In genomic region chr4:118276551-118276950, GRCh38 we compare ENCODE assay signal across 20 cellular contexts.
"Had no signal": no experiment of that assay in that cellular context is flagged by ENCODE, and none has a peak within 500 bp of the region (broad histone marks: within the 10 kb centered on the region; RNA-seq: fewer than 3 reads in every experiment).

No MANE protein-coding gene starts in this region.

- H3K9me3 ChIP-seq: gastrocnemius medialis, psoas muscle, sigmoid colon had no signal

- H3K27me3 Mint-ChIP-seq: naive B cell, T-cell had no signal

- FAIRE-seq: kidney had no signal

- ATAC-seq: activated CD8-positive, alpha-beta T cell treated with anti-CD3 and anti-CD28 coated beads, Interleukin-2, amount 10 ng/mL, durations not matched to agents 7 days and 5 days; gastrocnemius medialis; psoas muscle; T-cell had no signal

- H3K36me3 ChIP-seq: sigmoid colon had no signal

- DNase-seq: activated CD4-positive, alpha-beta T cell treated with anti-CD3 and anti-CD28 coated beads for 4 hours; activated CD8-positive, alpha-beta memory T cell treated with anti-CD3 and anti-CD28 coated beads, Interleukin-2, amount 50 U/mL, for 48 hours; activated CD8-positive, alpha-beta T cell treated with anti-CD3 and anti-CD28 coated beads, Interleukin-2, amount 10 ng/mL, durations not matched to agents 7 days and 5 days; activated naive CD4-positive, alpha-beta T cell treated with Interleukin-2 at 50 U/mL for 16 hours; caudate nucleus; cortex of kidney; effector memory CD4-positive, alpha-beta T cell; gastrocnemius medialis; kidney; naive B cell; occipital lobe; psoas muscle; sigmoid colon; stimulated activated CD4-positive, alpha-beta T cell treated with anti-CD3 and anti-CD28 coated beads, Interleukin-12 subunit alpha, Interleukin-12 subunit beta, amount 100 ng/mL, for 4 hours; stimulated activated naive CD4-positive, alpha-beta T cell; substantia nigra; T-cell; trophoblast cell; WERI-Rb-1 had no signal

- H3K27me3 ChIP-seq: gastrocnemius medialis, sigmoid colon had no signal

- H3K27ac ChIP-seq: gastrocnemius medialis, psoas muscle, sigmoid colon, WERI-Rb-1 had no signal

- H3K9me3 Mint-ChIP-seq: mesothelial cell of epicardium, naive B cell, T-cell had no signal

- H3K27ac Mint-ChIP-seq: activated CD8-positive, alpha-beta T cell treated with anti-CD3 and anti-CD28 coated beads, Interleukin-2, amount 10 ng/mL, durations not matched to agents 7 days and 5 days; mesothelial cell of epicardium had no signal

- H3K4me3 Mint-ChIP-seq: activated CD8-positive, alpha-beta T cell treated with anti-CD3 and anti-CD28 coated beads, Interleukin-2, amount 10 ng/mL, durations not matched to agents 7 days and 5 days had no signal

- H3K36me3 Mint-ChIP-seq: mesothelial cell of epicardium had no signal

- H3K4me3 ChIP-seq: gastrocnemius medialis, psoas muscle, sigmoid colon had no signal
